23 cellular contexts compared by ENCODE assay signal in genomic region chr11:37370817-37371216, GRCh38.
DNase-seq lines count a peak whose midpoint lies in the region; ATAC-seq, FAIRE-seq and TF ChIP-seq lines count a peak whose summit lies in the region.
"Had no signal": no experiment of that assay in that cellular context is flagged by ENCODE, and none has a peak within 500 bp of the region (broad histone marks: within the 10 kb centered on the region; RNA-seq: fewer than 3 reads in every experiment).

No MANE protein-coding gene starts in this region.

- H3K4me2 ChIP-seq in mammary epithelial cell (ENCODE audit: insufficient read depth, low read depth, low read length) (no peak overlapping the region), astrocyte (ENCODE audit: low read length) (no peak overlapping the region), smooth muscle cell (peak overlapping the region; percentile 6), GM23248 (ENCODE audit: unreplicated experiment) (no peak overlapping the region)

- H3K9me2 ChIP-seq in GM23248 (ENCODE audit: insufficient read depth), result no peaks in the 10 kb centered on the region

- no peaks in the 10 kb centered on the region for H3K9me3 Mint-ChIP-seq in astrocyte (ENCODE audit: unreplicated experiment)

- BruUV-seq in mammary epithelial cell (replicated peaks; lab: Mats Ljungman, UMichigan), result no TSS peak

- H3K36me3 Mint-ChIP-seq in astrocyte (ENCODE audit: low read depth, unreplicated experiment), result no peaks in the 10 kb centered on the region

- FAIRE-seq in astrocyte (lab: Jason Lieb, UNC), result no peak
- FAIRE-seq: GM18507 had no signal

- no peak overlapping the region for H3K27ac ChIP-seq in mammary epithelial cell (ENCODE audit: insufficient read depth, low read depth, low read length)
- no peak overlapping the region for H3K27ac ChIP-seq in breast epithelium
- H3K27ac ChIP-seq in astrocyte (ENCODE audit: low read depth, low read length), result no peak overlapping the region
- peak overlapping the region; percentile 23 for H3K27ac ChIP-seq in smooth muscle cell (ENCODE audit: low read depth)
- no peak overlapping the region for H3K27ac ChIP-seq in GM23248
- H3K27ac ChIP-seq: HL-60, Peyer's patch had no signal

- intact Hi-C loops in mammary epithelial cell (cut with micrococcal nuclease) (no loop called here), breast epithelium (cut with DNase I; ENCODE audit: low total_unique reads) (no loop called here)

- TF ChIP-seq POLR2A in breast epithelium (IDR thresholded peaks at IDR 0.05), result no peak

- H3K4me1 ChIP-seq in mammary epithelial cell (ENCODE audit: insufficient read depth, low read length) (peaks cover 3% of the 10 kb centered on the region), breast epithelium (no peaks in the 10 kb centered on the region), astrocyte (ENCODE audit: insufficient read depth, low read length) (no peaks in the 10 kb centered on the region), smooth muscle cell (ENCODE audit: low read depth) (no peaks in the 10 kb centered on the region), GM23248 (ENCODE audit: insufficient read depth) (no peaks in the 10 kb centered on the region)
- H3K4me1 ChIP-seq: Peyer's patch had no signal

- no peaks in the 10 kb centered on the region for H3K9me3 ChIP-seq in mammary epithelial cell (replicated peaks; ENCODE audit: insufficient read depth, low read length)
- H3K9me3 ChIP-seq in breast epithelium, result peaks cover 0 to 7% of the 10 kb centered on the region in 2 donors
- no peaks in the 10 kb centered on the region for H3K9me3 ChIP-seq in astrocyte (ENCODE audit: insufficient read depth, low read depth, low read length)
- H3K9me3 ChIP-seq in smooth muscle cell (replicated peaks; ENCODE audit: low read depth), result no peaks in the 10 kb centered on the region
- no peaks in the 10 kb centered on the region for H3K9me3 ChIP-seq in GM23248 (ENCODE audit: low read depth)
- peaks cover 12% of the 10 kb centered on the region for H3K9me3 ChIP-seq in MG63
- H3K9me3 ChIP-seq: Peyer's patch had no signal

- H3K27ac Mint-ChIP-seq in astrocyte (ENCODE audit: unreplicated experiment), result no peak overlapping the region

- no peaks in the 10 kb centered on the region for H3K36me3 ChIP-seq in mammary epithelial cell (ENCODE audit: insufficient read depth, low read length)
- H3K36me3 ChIP-seq in breast epithelium, result no peaks in the 10 kb centered on the region
- H3K36me3 ChIP-seq in astrocyte (ENCODE audit: insufficient read depth, low read length), result no peaks in the 10 kb centered on the region
- no peaks in the 10 kb centered on the region for H3K36me3 ChIP-seq in smooth muscle cell (ENCODE audit: low read depth)
- H3K36me3 ChIP-seq in GM23248 (ENCODE audit: low read depth), result no peaks in the 10 kb centered on the region
- no peaks in the 10 kb centered on the region for H3K36me3 ChIP-seq in MG63
- H3K36me3 ChIP-seq: Peyer's patch had no signal

- TF ChIP-seq CTCF in mammary epithelial cell (conservative IDR thresholded peaks at IDR 0.05 in 1 of 2, IDR thresholded peaks at IDR 0.05 in 1 of 2; ENCODE audit: extremely low read depth in 1 of 2, insufficient read depth in 1 of 2, low read depth in 1 of 2, low read length in 2 of 2) (no peak), breast epithelium (IDR thresholded peaks at IDR 0.05) (no peak), astrocyte (IDR thresholded peaks at IDR 0.05; ENCODE audit: insufficient read depth, low read depth, low read length) (no peak), smooth muscle cell (IDR thresholded peaks at IDR 0.05; ENCODE audit: borderline replicate concordance, insufficient read depth, poor library complexity, severe bottlenecking) (no peak)

- H3K4me3 Mint-ChIP-seq in astrocyte (ENCODE audit: unreplicated experiment), result no peak overlapping the region

- H3K79me2 ChIP-seq in mammary epithelial cell (ENCODE audit: insufficient read depth, low read length) (no peaks in the 10 kb centered on the region), astrocyte (ENCODE audit: insufficient read depth, low read length) (no peaks in the 10 kb centered on the region), smooth muscle cell (ENCODE audit: low read depth) (no peaks in the 10 kb centered on the region), GM23248 (ENCODE audit: insufficient read depth) (no peaks in the 10 kb centered on the region)

- H3K9ac ChIP-seq in mammary epithelial cell (ENCODE audit: insufficient read depth, low read length) (no peak overlapping the region), astrocyte (ENCODE audit: low read length) (no peak overlapping the region), smooth muscle cell (ENCODE audit: low read depth) (no peak overlapping the region), GM23248 (no peak overlapping the region)

- no peaks in the 10 kb centered on the region for H3K27me3 Mint-ChIP-seq in astrocyte (ENCODE audit: low read depth, unreplicated experiment)

- no peaks in the 10 kb centered on the region for H3K4me1 Mint-ChIP-seq in astrocyte (ENCODE audit: low read depth, unreplicated experiment)

- in situ Hi-C loops in mammary epithelial cell (cut with MboI; ENCODE audit: low sequenced_read_pairs in 2 of 2), result no loop called here
- in situ Hi-C loops in GM23248 (cut with MboI), result no loop called here

- CTCF ChIA-PET in mammary epithelial cell (lab: Charles Lee; ENCODE audit: low non-redundant PET), result interaction anchor here (0.7 kb wide), 1 partner anchor 50 kb away, joined by 3 read pairs; no protein-coding TSS in a partner anchor

- H3K4me3 ChIP-seq in mammary epithelial cell (replicated peaks in 1 of 3; ENCODE audit: insufficient read depth in 1 of 3, low read depth in 2 of 3, low read length in 3 of 3) (no peak overlapping the region), breast epithelium (no peak overlapping the region), astrocyte (ENCODE audit: insufficient read depth, low read depth, low read length) (no peak overlapping the region), smooth muscle cell (no peak overlapping the region), GM23248 (no peak overlapping the region), MG63 (no peak overlapping the region)
- H3K4me3 ChIP-seq: Peyer's patch had no signal

- no peaks in the 10 kb centered on the region for H3K27me3 ChIP-seq in mammary epithelial cell (ENCODE audit: insufficient read depth, low read length)
- H3K27me3 ChIP-seq in breast epithelium, result no peaks in the 10 kb centered on the region
- no peaks in the 10 kb centered on the region for H3K27me3 ChIP-seq in astrocyte (ENCODE audit: insufficient read depth, low read length)
- no peaks in the 10 kb centered on the region for H3K27me3 ChIP-seq in smooth muscle cell (ENCODE audit: low read depth)
- H3K27me3 ChIP-seq in GM23248 (replicated peaks; ENCODE audit: insufficient read depth), result no peaks in the 10 kb centered on the region
- no peaks in the 10 kb centered on the region for H3K27me3 ChIP-seq in MG63
- H3K27me3 ChIP-seq: Peyer's patch had no signal

- H3F3A ChIP-seq in smooth muscle cell (ENCODE audit: low read depth) (no peaks in the 10 kb centered on the region), GM23248 (ENCODE audit: insufficient read depth) (no peaks in the 10 kb centered on the region)

- DNase-seq in mammary epithelial cell, result peak; percentile 6
- DNase-seq in breast epithelium (ENCODE audit: low spot score in 2 of 2), result no peak
- DNase-seq in astrocyte (ENCODE audit: low read depth), result peak; percentile 10
- DNase-seq in glomerular visceral epithelial cell (ENCODE audit: extremely low spot score), result peak; percentile 6
- no peak for DNase-seq in smooth muscle cell (lab: John Stamatoyannopoulos, UW; ENCODE audit: unreplicated experiment)
- DNase-seq in GM23248, result no peak
- no peak for DNase-seq in MG63
- DNase-seq: Calu3, GOT3, HCEC 1CT, MV-4-11, NCI-H1105 treated with DMSO at 0.1 percent for 48 hours, NCI-H146, NCI-H1930, NCI-H2107, NCI-H446, NCI-H526, Peyer's patch, SHP77 treated with DMSO at 0.1 percent for 48 hours had no signal

- H2AFZ ChIP-seq in mammary epithelial cell (ENCODE audit: low read depth, low read length), result no peak overlapping the region
- no peak overlapping the region for H2AFZ ChIP-seq in astrocyte (ENCODE audit: low read depth, low read length)
- no peak overlapping the region for H2AFZ ChIP-seq in smooth muscle cell (ENCODE audit: low read depth)
- H2AFZ ChIP-seq in GM23248, result no peak overlapping the region

- dilution Hi-C loops in mammary epithelial cell (cut with HindIII; ENCODE audit: low sequenced_read_pairs), result no loop called here

- 100% methylated on average over 2 of the region's 2 CpGs for WGBS in mammary epithelial cell (ENCODE audit: low coverage, missing lambda C conversion rate)
- WGBS in smooth muscle cell (ENCODE audit: low lambda C conversion rate), result 63% methylated on average over 2 of the region's 2 CpGs
- WGBS in GM23248 (ENCODE audit: low coverage in 1 of 2, low lambda C conversion rate in 2 of 2, missing lambda C conversion rate in 2 of 2), 2 experiments, result 13 to 14% methylated on average over 2 of the region's 2 CpGs

- no peaks in the 10 kb centered on the region for H4K20me1 ChIP-seq in mammary epithelial cell (ENCODE audit: insufficient read depth, low read length)
- H4K20me1 ChIP-seq in astrocyte (ENCODE audit: insufficient read depth, low read length), result no peaks in the 10 kb centered on the region
- H4K20me1 ChIP-seq in smooth muscle cell (ENCODE audit: low read depth), result no peaks in the 10 kb centered on the region
- H4K20me1 ChIP-seq in GM23248 (ENCODE audit: insufficient read depth), result no peaks in the 10 kb centered on the region

- ATAC-seq in GM21447 (IDR thresholded peaks at IDR 0.05; ENCODE audit: unreplicated experiment), result no peak
- ATAC-seq: SK-N-SH treated with all-trans-retinoic acid at 6 μM for 48 hours had no signal

Comparison
In these comparisons a context has a peak if more than half of its experiments do, and no peak if none do; other contexts are left out.
1. DNase-seq: peak in mammary epithelial cell (single experiment), astrocyte (single experiment) and glomerular visceral epithelial cell (single experiment); none in breast epithelium (0 of 2), smooth muscle cell (single experiment), GM23248 (single experiment) and MG63 (single experiment).